Comparison of ENCODE assay signal across 8 cellular contexts in genomic region chr5:128498844-128499455, GRCh38. TPM values are rescaled to one million over a fixed set of nuclear protein-coding genes. Genes with fewer than 3 reads are reported as not detected.
DNase-seq lines count a peak whose midpoint lies in the region; ATAC-seq and TF ChIP-seq lines count a peak whose summit lies in the region.

No MANE protein-coding gene starts in this region.

- no peaks in the 10 kb centered on the region for H3K27me3 ChIP-seq in suprapubic skin

- H3K36me3 ChIP-seq in suprapubic skin: no peaks in the 10 kb centered on the region

- DNase-seq in NCI-H446 (lab: John Stamatoyannopoulos, UW) (peak; percentile 1 to 36), NCI-H446 treated with DMSO at 0.1 percent for 48 hours (lab: John Stamatoyannopoulos, UW) (no peak), NCI-H1694 (lab: John Stamatoyannopoulos, UW) (peak; percentile 10), dermis microvascular lymphatic vessel endothelial cell (ENCODE audit: low read depth in 2 of 2) (peak; percentile 18 to 47), non-pigmented ciliary epithelial cell (ENCODE audit: low read depth) (peak; percentile 31), suprapubic skin (ENCODE audit: low spot score in 2 of 2) (no peak)

- no peaks in the 10 kb centered on the region for H3K4me1 ChIP-seq in suprapubic skin

- TF ChIP-seq EP300 in suprapubic skin (IDR thresholded peaks at IDR 0.05): no peak

- ATAC-seq in HG02623 (IDR thresholded peaks at IDR 0.05; ENCODE audit: unreplicated experiment) (no peak), HG03139 (IDR thresholded peaks at IDR 0.05; ENCODE audit: unreplicated experiment) (no peak)

- peak in 1 of 2 donors; percentile 21 for TF ChIP-seq CTCF in suprapubic skin (IDR thresholded peaks at IDR 0.05)

- WGBS in suprapubic skin: 40% methylated on average over 5 of the region's 5 CpGs

- no peak overlapping the region for H3K4me3 ChIP-seq in suprapubic skin

- TF ChIP-seq POLR2A in suprapubic skin (IDR thresholded peaks at IDR 0.05): no peak

- H3K9me3 ChIP-seq in suprapubic skin: no peaks in the 10 kb centered on the region

- H3K27ac ChIP-seq in suprapubic skin: no peak overlapping the region

RNA-seq across cellular contexts. Expression of gene FBN2, which starts 39.1 kb away (rescaled TPM):
- total RNA-seq in dermis microvascular lymphatic vessel endothelial cell (0.13 and 0.38 TPM in 2 replicates), suprapubic skin (1 to 10 TPM in 1 of 4 donors, under 1 TPM in 3; 0.24 to 1.3 (median 0.89) TPM)

Comparison
In these comparisons a context has a peak if more than half of its experiments do, and no peak if none do; other contexts are left out.
1. DNase-seq: peak in NCI-H446 (2 of 2), NCI-H1694 (single experiment), dermis microvascular lymphatic vessel endothelial cell (2 of 2) and non-pigmented ciliary epithelial cell (single experiment); none in NCI-H446 treated with DMSO at 0.1 percent for 48 hours (single experiment) and suprapubic skin (0 of 2).